In genomic region chr19:54464624-54465266, GRCh38 we compare ENCODE assay signal across 1 cellular context.
TF ChIP-seq lines count a peak whose summit lies in the region.

No MANE protein-coding gene starts in this region.

TF ChIP-seq in K562, 482 proteins besides CTCF, POLR2A, EP300 and RAD21 (continued from another document):
- TF ChIP-seq UBTF (IDR thresholded peaks at IDR 0.05; ENCODE audit: borderline replicate concordance in 1 of 2, low read depth in 2 of 2, low read length in 2 of 2) (no peak), NKRF (IDR thresholded peaks at IDR 0.05; ENCODE audit: borderline replicate concordance) (peak; percentile 79; the same call in 1 of the 2 replicates), POLR2H (tag; IDR thresholded peaks at IDR 0.05; ENCODE audit: low read depth) (no peak), RFX1 (IDR thresholded peaks at IDR 0.05) (no peak), MAX (CRISPR knock-in tag; IDR thresholded peaks at IDR 0.05) (peak; percentile 73), CSDE1 (IDR thresholded peaks at IDR 0.05) (no peak), ZNF263 (CRISPR knock-in tag; IDR thresholded peaks at IDR 0.05; ENCODE audit: borderline replicate concordance) (no peak), SMARCB1 (IDR thresholded peaks at IDR 0.05; ENCODE audit: insufficient read length, low read depth) (no peak), DLX4 (CRISPR knock-in tag; IDR thresholded peaks at IDR 0.05) (no peak), SOX6 (IDR thresholded peaks at IDR 0.05) (no peak), SP1 (CRISPR knock-in tag; IDR thresholded peaks at IDR 0.05) (no peak; the same call in 1 of the 2 replicates), ZNF124 (CRISPR knock-in tag; IDR thresholded peaks at IDR 0.05) (no peak), ZKSCAN8 (CRISPR knock-in tag; IDR thresholded peaks at IDR 0.05) (no peak), NUFIP1 (IDR thresholded peaks at IDR 0.05; ENCODE audit: partially characterized antibody) (no peak), SREBF2 (CRISPR knock-in tag; IDR thresholded peaks at IDR 0.05) (no peak)
